1 cellular context compared by ENCODE assay signal in genomic region chr4:185359767-185360446, GRCh38.
A peak's percentile ranks its signal among the peaks of the same experiment; 100 is the strongest.
TF ChIP-seq lines count a peak whose summit lies in the region.

No MANE protein-coding gene starts in this region.

TF ChIP-seq in K562, 482 proteins besides CTCF, POLR2A, EP300 and RAD21 (continued from another document and continues in another):
- TF ChIP-seq MBD1 (CRISPR knock-in tag; IDR thresholded peaks at IDR 0.05) (no peak), POU5F1 (IDR thresholded peaks at IDR 0.05; ENCODE audit: borderline replicate concordance, low read depth, low read length, partially characterized antibody) (no peak), GTF2A2 (tag; IDR thresholded peaks at IDR 0.05) (no peak), SAFB2 (IDR thresholded peaks at IDR 0.05; ENCODE audit: borderline replicate concordance, low read depth, low read length, severe bottlenecking) (no peak), MGA (IDR thresholded peaks at IDR 0.05) (peak; percentile 72), POLR2AphosphoS5 (IDR thresholded peaks at IDR 0.05; ENCODE audit: control insufficient read depth, insufficient read depth, low read depth, low read length) (no peak), ZKSCAN3 (CRISPR knock-in tag; IDR thresholded peaks at IDR 0.05) (no peak), SMARCC2 (IDR thresholded peaks at IDR 0.05; ENCODE audit: low read depth) (peak; percentile 72; the same call in 1 of the 2 replicates), ZNF347 (CRISPR knock-in tag; IDR thresholded peaks at IDR 0.05; ENCODE audit: low read depth) (no peak), SMARCE1 (IDR thresholded peaks at IDR 0.05) (peak; percentile 83), PCBP2 (IDR thresholded peaks at IDR 0.05; ENCODE audit: low read depth, low read length, poor library complexity, severe bottlenecking) (no peak), CBFA2T2 (conservative IDR thresholded peaks at IDR 0.05) (no peak), NBN (IDR thresholded peaks at IDR 0.05; ENCODE audit: low read depth) (no peak), CCAR2 (IDR thresholded peaks at IDR 0.05; ENCODE audit: low read depth, low read length) (no peak), ZNF41 (CRISPR knock-in tag; conservative IDR thresholded peaks at IDR 0.05) (no peak), FOSL1 (tag; conservative IDR thresholded peaks at IDR 0.05) (peak; percentile 91), C11orf30 (IDR thresholded peaks at IDR 0.05; ENCODE audit: low read depth) (peak; percentile 72), SMARCB1 (IDR thresholded peaks at IDR 0.05; ENCODE audit: insufficient read length, low read depth) (no peak), LCOR (CRISPR knock-in tag; IDR thresholded peaks at IDR 0.05) (no peak), MTA3 (IDR thresholded peaks at IDR 0.05; ENCODE audit: borderline replicate concordance) (peak; percentile 60; the same call in 1 of the 2 replicates), FOXJ2 (tag; IDR thresholded peaks at IDR 0.05) (0 out of 2 replicates have a peak, but pooled peaks have one; percentile 30), ZNF23 (CRISPR knock-in tag; IDR thresholded peaks at IDR 0.05) (no peak), MLX (CRISPR knock-in tag; conservative IDR thresholded peaks at IDR 0.05) (no peak), NUFIP1 (IDR thresholded peaks at IDR 0.05; ENCODE audit: partially characterized antibody) (no peak), CBX1 (IDR thresholded peaks at IDR 0.05; ENCODE audit: low read depth) (no peak), CBX8 (IDR thresholded peaks at IDR 0.05; ENCODE audit: borderline replicate concordance, extremely low read depth, low read depth, low read length, poor library complexity, severe bottlenecking) (no peak), MAFG (tag; conservative IDR thresholded peaks at IDR 0.05) (peak; percentile 20; the same call in 1 of the 2 replicates), ZNF274 (IDR thresholded peaks at IDR 0.05; ENCODE audit: borderline replicate concordance, low read depth, low read length) (no peak), MEIS2 (IDR thresholded peaks at IDR 0.05; ENCODE audit: partially characterized antibody) (peak; percentile 39), NR3C1 (CRISPR knock-in tag; IDR thresholded peaks at IDR 0.05) (no peak), CTBP1 (IDR thresholded peaks at IDR 0.05; ENCODE audit: borderline replicate concordance) (peak; percentile 26; the same call in 1 of the 2 replicates), TRIM28 (IDR thresholded peaks at IDR 0.05) (no peak), ZNF318 (IDR thresholded peaks at IDR 0.05; ENCODE audit: borderline replicate concordance in 1 of 2, low read depth in 1 of 2) (0 out of 4 replicates have a peak, but pooled peaks of 1 of the 2 experiments have one; percentile 44), ZNF175 (CRISPR knock-in tag; IDR thresholded peaks at IDR 0.05; ENCODE audit: low read depth) (no peak), NR1H2 (CRISPR knock-in tag; IDR thresholded peaks at IDR 0.05) (no peak), KLF13 (tag; IDR thresholded peaks at IDR 0.05; ENCODE audit: borderline replicate concordance, low read depth) (no peak), KAT7 (CRISPR knock-in tag; IDR thresholded peaks at IDR 0.05; ENCODE audit: borderline replicate concordance) (no peak), ERF (CRISPR knock-in tag; IDR thresholded peaks at IDR 0.05) (no peak), HIVEP1 (CRISPR knock-in tag; IDR thresholded peaks at IDR 0.05) (no peak), SNIP1 (IDR thresholded peaks at IDR 0.05; ENCODE audit: low read depth) (no peak), POLR3A (IDR thresholded peaks at IDR 0.05; ENCODE audit: borderline replicate concordance, extremely low read depth, insufficient read depth, insufficient read length) (no peak), MAFK (IDR thresholded peaks at IDR 0.05; ENCODE audit: low read length) (peak; percentile 37; the same call in 1 of the 2 replicates), PML (IDR thresholded peaks at IDR 0.05; ENCODE audit: low read length) (no peak)
